Comparison of ENCODE assay signal across 8 cellular contexts in genomic region chr6:116779569-116780164, GRCh38. TPM values are rescaled to one million over a fixed set of nuclear protein-coding genes. Genes with fewer than 3 reads are reported as not detected.
DNase-seq lines count a peak whose midpoint lies in the region; ATAC-seq and TF ChIP-seq lines count a peak whose summit lies in the region.

No MANE protein-coding gene starts in this region.

- no peaks in the 10 kb centered on the region for H3K36me3 ChIP-seq in OCI-LY1 (ENCODE audit: insufficient read depth, low read length)
- H3K36me3 ChIP-seq in esophagus squamous epithelium = no peaks in the 10 kb centered on the region

- H3K9me2 ChIP-seq in OCI-LY1 (ENCODE audit: low read depth, low read length) = no peaks in the 10 kb centered on the region

- H3K27ac ChIP-seq in OCI-LY1 (ENCODE audit: low read depth, low read length, poor library complexity, severe bottlenecking) (no peak overlapping the region), esophagus squamous epithelium (no peak overlapping the region)

- TF ChIP-seq POLR2A in esophagus squamous epithelium (IDR thresholded peaks at IDR 0.05) = no peak

- H4K20me1 ChIP-seq in OCI-LY1 (ENCODE audit: insufficient read depth, low read length) = no peaks in the 10 kb centered on the region

- peaks cover 2% of the 10 kb centered on the region for H3K27me3 Mint-ChIP-seq in activated CD4-positive, alpha-beta T cell treated with anti-CD3 and anti-CD28 coated beads, Interleukin-2, amount 10 ng/mL, durations not matched to agents 24 days and 14 days

- no peaks in the 10 kb centered on the region for H3K4me1 ChIP-seq in OCI-LY1 (ENCODE audit: insufficient read depth, low read length, severe bottlenecking)
- peaks cover 0 to 4% (median 0%) of the 10 kb centered on the region in 3 donors for H3K4me1 ChIP-seq in esophagus squamous epithelium

- no peaks in the 10 kb centered on the region for H3K79me2 ChIP-seq in OCI-LY1 (ENCODE audit: insufficient read depth, low read length)

- no peaks in the 10 kb centered on the region for H3K4me1 Mint-ChIP-seq in activated CD4-positive, alpha-beta T cell treated with anti-CD3 and anti-CD28 coated beads, Interleukin-2, amount 10 ng/mL, durations not matched to agents 24 days and 14 days

- no peaks in the 10 kb centered on the region for H3K36me3 Mint-ChIP-seq in activated CD4-positive, alpha-beta T cell treated with anti-CD3 and anti-CD28 coated beads, Interleukin-2, amount 10 ng/mL, durations not matched to agents 24 days and 14 days (ENCODE audit: low read depth)

- no peaks in the 10 kb centered on the region for H3K9me3 Mint-ChIP-seq in activated CD4-positive, alpha-beta T cell treated with anti-CD3 and anti-CD28 coated beads, Interleukin-2, amount 10 ng/mL, durations not matched to agents 24 days and 14 days

- intact Hi-C loops in esophagus squamous epithelium (cut with DNase I) = no loop called here
- intact Hi-C loops in sciatic nerve (cut with DNase I) = no loop called here
- intact Hi-C loops in activated CD4-positive, alpha-beta T cell treated with anti-CD3 and anti-CD28 coated beads, Interleukin-2, amount 10 ng/mL, durations not matched to agents 24 days and 14 days (cut with micrococcal nuclease) = loop anchor here (2.0 kb wide), 1 partner anchor 67 kb away; no protein-coding TSS in a partner anchor

- 28 to 38% methylated on average over 13 of the region's 13 CpGs for WGBS in esophagus squamous epithelium, 2 donors

- H3K4me3 ChIP-seq in OCI-LY1 (ENCODE audit: low read depth, low read length, poor library complexity, severe bottlenecking) = no peak overlapping the region
- H3K4me3 ChIP-seq in esophagus squamous epithelium = peak overlapping the region in 1 of 4 donors; percentile 12

- H2AFZ ChIP-seq in OCI-LY1 (ENCODE audit: low read length) = no peak overlapping the region

- H3K9ac ChIP-seq in OCI-LY1 (ENCODE audit: low read length) = no peak overlapping the region

- no peak overlapping the region for H3K27ac Mint-ChIP-seq in activated CD4-positive, alpha-beta T cell treated with anti-CD3 and anti-CD28 coated beads, Interleukin-2, amount 10 ng/mL, durations not matched to agents 24 days and 14 days

- H3K4me3 Mint-ChIP-seq in activated CD4-positive, alpha-beta T cell treated with anti-CD3 and anti-CD28 coated beads, Interleukin-2, amount 10 ng/mL, durations not matched to agents 24 days and 14 days = no peak overlapping the region

- H3F3A ChIP-seq in OCI-LY1 (ENCODE audit: insufficient read depth, low read length) = no peaks in the 10 kb centered on the region

- H3K27me3 ChIP-seq in OCI-LY1 (ENCODE audit: insufficient read depth, low read length) (no peaks in the 10 kb centered on the region), esophagus squamous epithelium (no peaks in the 10 kb centered on the region)

- H3K4me2 ChIP-seq in OCI-LY1 (ENCODE audit: low read length) = no peak overlapping the region

- ATAC-seq in HG03342 (IDR thresholded peaks at IDR 0.05; ENCODE audit: unreplicated experiment) = peak; percentile 81
- peak; percentile 48 for ATAC-seq in sciatic nerve

- DNase-seq in NCI-H510A treated with DMSO at 0.1 percent for 48 hours (lab: John Stamatoyannopoulos, UW) (peak; percentile 48), NCI-H510A (lab: John Stamatoyannopoulos, UW) (no peak), esophagus squamous epithelium (lab: John Stamatoyannopoulos, UW) (no peak), sciatic nerve (ENCODE audit: low spot score) (no peak), GM19240 (ENCODE audit: insufficient read length, low spot score) (no peak)
- DNase-seq in activated CD4-positive, alpha-beta T cell treated with anti-CD3 and anti-CD28 coated beads, Interleukin-2, amount 10 ng/mL, durations not matched to agents 24 days and 14 days = no peak

- no peaks in the 10 kb centered on the region for H3K9me3 ChIP-seq in OCI-LY1 (ENCODE audit: low read length)
- H3K9me3 ChIP-seq in esophagus squamous epithelium = no peaks in the 10 kb centered on the region

- TF ChIP-seq CTCF in OCI-LY1 (IDR thresholded peaks at IDR 0.05; ENCODE audit: low read length) (peak; percentile 50; the same call in 1 of the 2 replicates), esophagus squamous epithelium (IDR thresholded peaks at IDR 0.05) (peak in 5 of 6 experiments; percentile 20 to 45 (median 24))

RNA-seq across cellular contexts. Expression of gene FAM162B, which starts 14.1 kb away (rescaled TPM):
- total RNA-seq in esophagus squamous epithelium (1 to 10 TPM in 3 of 4 donors, under 1 TPM in 1; 0.61 to 6.5 (median 3.1) TPM), sciatic nerve (8.9 TPM)
- not detected in 2 replicates for total RNA-seq in activated CD4-positive, alpha-beta T cell treated with anti-CD3 and anti-CD28 coated beads, Interleukin-2, amount 10 ng/mL, durations not matched to agents 24 days and 14 days

RNA-seq across cellular contexts. Expression of gene GPRC6A, which starts 49.2 kb away (rescaled TPM):
- not detected for total RNA-seq in esophagus squamous epithelium
- total RNA-seq in sciatic nerve = not detected
- total RNA-seq in activated CD4-positive, alpha-beta T cell treated with anti-CD3 and anti-CD28 coated beads, Interleukin-2, amount 10 ng/mL, durations not matched to agents 24 days and 14 days = not detected in 2 replicates
